In genomic region chr3:65807225-65807624, GRCh38 we compare ENCODE assay signal across 16 cellular contexts.
"Had no signal": no experiment of that assay in that cellular context is flagged by ENCODE, and none has a peak within 500 bp of the region (broad histone marks: within the 10 kb centered on the region; RNA-seq: fewer than 3 reads in every experiment).

No MANE protein-coding gene starts in this region.

- H3K36me3 ChIP-seq: SJSA1 had no signal

- H3K27me3 ChIP-seq: SJSA1 had no signal

- DNase-seq: Kasumi-1, KG1, MM.1S, NCI-H1092 treated with DMSO at 0.1 percent for 48 hours, NCI-H1436, NCI-H187, NCI-H2029, NCI-H2081 treated with DMSO at 0.1 percent for 48 hours, NCI-H2227 treated with DMSO at 0.1 percent for 48 hours, NCI-H69, NCI-H774, Right ventricle myocardium superior, RPMI8226, SIG-M5 had no signal

- H3K9me3 ChIP-seq: SJSA1 had no signal

- H3K4me3 ChIP-seq: SJSA1, SK-N-MC had no signal

- H3K27ac ChIP-seq: SJSA1, SK-N-MC had no signal

- H3K4me1 ChIP-seq: SJSA1 had no signal
